ENCODE assay signal across 15 cellular contexts in the genomic region with DNA sequence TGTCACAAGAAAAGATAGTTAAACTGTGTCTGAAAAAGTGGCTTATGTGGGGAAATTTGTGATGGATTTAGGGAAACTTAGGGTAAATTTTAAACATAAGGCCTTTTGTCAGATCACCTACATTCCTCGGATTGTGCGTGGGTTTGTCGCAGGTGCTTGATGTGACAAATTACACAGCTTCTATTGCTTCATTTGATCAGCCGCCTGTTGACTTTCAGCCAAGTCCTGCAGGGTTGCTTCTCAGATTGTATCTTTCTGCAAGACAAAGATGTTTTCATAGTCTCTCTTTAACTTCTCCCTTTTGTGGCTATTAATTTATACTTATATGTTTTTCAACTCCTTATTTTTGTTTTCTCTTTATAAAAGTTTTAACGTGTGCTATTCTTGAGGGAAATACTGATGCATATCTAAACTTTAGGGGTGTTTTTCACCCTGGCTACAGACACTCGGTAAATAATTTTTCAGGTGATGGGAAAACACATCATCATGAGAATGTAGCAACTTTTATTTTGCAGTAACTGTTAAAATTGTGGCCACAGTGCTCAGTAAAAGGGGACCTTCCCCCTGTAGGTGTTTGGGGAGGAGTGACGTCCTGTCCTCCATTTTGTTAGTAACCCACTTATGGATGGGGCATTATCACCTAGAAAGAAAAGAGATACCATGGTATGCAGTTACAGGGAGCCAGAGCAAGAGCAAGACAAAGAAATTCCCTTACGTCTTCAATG. TPM values are rescaled to one million over a fixed set of nuclear protein-coding genes. Genes with fewer than 3 reads are reported as not detected.
DNase-seq lines count a peak whose midpoint lies in the region; ATAC-seq and TF ChIP-seq lines count a peak whose summit lies in the region.
"Had no signal": no experiment of that assay in that cellular context is flagged by ENCODE, and none has a peak within 500 bp of the region (broad histone marks: within the 10 kb centered on the region; RNA-seq: fewer than 3 reads in every experiment).

No MANE protein-coding gene starts in this region.

- peak; percentile 86 for ATAC-seq in stimulated activated effector memory CD8-positive, alpha-beta T cell treated with anti-CD3 and anti-CD28 coated beads, Interleukin-12 subunit alpha, Interleukin-12 subunit beta, amount 100 ng/mL, for 72 hours
- no peak for ATAC-seq in HG02973 (IDR thresholded peaks at IDR 0.05; ENCODE audit: unreplicated experiment)
- ATAC-seq: HepG2, Right ventricle myocardium inferior had no signal

- CTCF ChIA-PET in activated naive CD4-positive, alpha-beta T cell treated with anti-CD3 and anti-CD28 coated beads for 36 hours (lab: Charles Lee), result interaction anchor here (1.1 kb wide), 1 partner anchor 9 kb away, joined by 3 read pairs; no protein-coding TSS in a partner anchor

- H3K27me3 ChIP-seq in adrenal gland (no peaks in the 10 kb centered on the region), left ventricle myocardium inferior (ENCODE audit: low read depth) (no peaks in the 10 kb centered on the region)

- no peaks in the 10 kb centered on the region for H3K27me3 Mint-ChIP-seq in activated naive CD4-positive, alpha-beta T cell treated with anti-CD3 and anti-CD28 coated beads for 36 hours (ENCODE audit: low read depth)
- H3K27me3 Mint-ChIP-seq: memory B cell had no signal

- H3K4me1 ChIP-seq in adrenal gland (replicated peaks in 1 of 2) (peaks cover 21 to 29% of the 10 kb centered on the region in 2 donors), left ventricle myocardium inferior (no peaks in the 10 kb centered on the region)

- H3K27ac ChIP-seq in adrenal gland, result peak overlapping the region in 3 of 5 donors; percentile 37 to 70 (median 38)
- no peak overlapping the region for H3K27ac ChIP-seq in left ventricle myocardium inferior (replicated peaks)

- peak overlapping the region; percentile 86 for H3K27ac Mint-ChIP-seq in activated naive CD4-positive, alpha-beta T cell treated with anti-CD3 and anti-CD28 coated beads for 36 hours
- H3K27ac Mint-ChIP-seq in stimulated activated effector memory CD8-positive, alpha-beta T cell treated with anti-CD3 and anti-CD28 coated beads, Interleukin-12 subunit alpha, Interleukin-12 subunit beta, amount 100 ng/mL, for 72 hours, result peak overlapping the region; percentile 92
- H3K27ac Mint-ChIP-seq: memory B cell had no signal

- TF ChIP-seq CTCF in adrenal gland (IDR thresholded peaks at IDR 0.05), result no peak
- no peak for TF ChIP-seq CTCF in left ventricle myocardium inferior (IDR thresholded peaks at IDR 0.05; ENCODE audit: borderline replicate concordance)

- H3K36me3 Mint-ChIP-seq in activated naive CD4-positive, alpha-beta T cell treated with anti-CD3 and anti-CD28 coated beads for 36 hours (ENCODE audit: low read depth), result peaks cover 33% of the 10 kb centered on the region
- peaks cover 85% of the 10 kb centered on the region for H3K36me3 Mint-ChIP-seq in stimulated activated effector memory CD8-positive, alpha-beta T cell treated with anti-CD3 and anti-CD28 coated beads, Interleukin-12 subunit alpha, Interleukin-12 subunit beta, amount 100 ng/mL, for 72 hours

- no peak for TF ChIP-seq POLR2A in adrenal gland (IDR thresholded peaks at IDR 0.05)

- 58 to 61% (median 60%) methylated on average over 8 of the region's 8 CpGs for WGBS in adrenal gland, 4 donors

- no peak overlapping the region for H3K4me3 Mint-ChIP-seq in activated naive CD4-positive, alpha-beta T cell treated with anti-CD3 and anti-CD28 coated beads for 36 hours
- peak overlapping the region; percentile 60 for H3K4me3 Mint-ChIP-seq in stimulated activated effector memory CD8-positive, alpha-beta T cell treated with anti-CD3 and anti-CD28 coated beads, Interleukin-12 subunit alpha, Interleukin-12 subunit beta, amount 100 ng/mL, for 72 hours
- H3K4me3 Mint-ChIP-seq: endodermal cell, memory B cell had no signal

- no peaks in the 10 kb centered on the region for H3K9me3 ChIP-seq in adrenal gland (replicated peaks in 1 of 3)
- no peaks in the 10 kb centered on the region for H3K9me3 ChIP-seq in left ventricle myocardium inferior (replicated peaks)

- no peak overlapping the region for H3K4me3 ChIP-seq in adrenal gland
- no peak overlapping the region for H3K4me3 ChIP-seq in left ventricle myocardium inferior

- peaks cover 72% of the 10 kb centered on the region for H3K4me1 Mint-ChIP-seq in activated naive CD4-positive, alpha-beta T cell treated with anti-CD3 and anti-CD28 coated beads for 36 hours (ENCODE audit: low read depth)
- H3K4me1 Mint-ChIP-seq in stimulated activated effector memory CD8-positive, alpha-beta T cell treated with anti-CD3 and anti-CD28 coated beads, Interleukin-12 subunit alpha, Interleukin-12 subunit beta, amount 100 ng/mL, for 72 hours, result peaks cover 81% of the 10 kb centered on the region

- intact Hi-C loops in activated naive CD4-positive, alpha-beta T cell treated with anti-CD3 and anti-CD28 coated beads for 36 hours (cut with micrococcal nuclease), result loop anchor here (1.0 kb wide), 2 partner anchors 25 to 30 kb away; no protein-coding TSS in a partner anchor
- intact Hi-C loops in adrenal gland (cut with DNase I), result no loop called here
- intact Hi-C loops in left ventricle myocardium inferior (cut with micrococcal nuclease), result no loop called here

- DNase-seq in activated naive CD4-positive, alpha-beta T cell treated with anti-CD3 and anti-CD28 coated beads for 36 hours, result peak; percentile 59
- DNase-seq in activated naive CD4-positive, alpha-beta T cell (lab: John Stamatoyannopoulos, UW), result no peak
- peak; percentile 28 for DNase-seq in activated CD4-positive, alpha-beta T cell treated with anti-CD3 and anti-CD28 coated beads for 48 hours
- peak; percentile 39 to 84 (median 70) for DNase-seq in adrenal gland
- no peak for DNase-seq in stimulated activated effector memory CD8-positive, alpha-beta T cell treated with anti-CD3 and anti-CD28 coated beads, Interleukin-12 subunit alpha, Interleukin-12 subunit beta, amount 100 ng/mL, for 72 hours (ENCODE audit: low spot score in 2 of 2)
- no peak for DNase-seq in NCI-H226
- no peak for DNase-seq in left ventricle myocardium inferior
- DNase-seq: Calu3, endodermal cell, NCI-H2107 had no signal

- no peaks in the 10 kb centered on the region for H3K9me3 Mint-ChIP-seq in activated naive CD4-positive, alpha-beta T cell treated with anti-CD3 and anti-CD28 coated beads for 36 hours
- no peaks in the 10 kb centered on the region for H3K9me3 Mint-ChIP-seq in stimulated activated effector memory CD8-positive, alpha-beta T cell treated with anti-CD3 and anti-CD28 coated beads, Interleukin-12 subunit alpha, Interleukin-12 subunit beta, amount 100 ng/mL, for 72 hours
- H3K9me3 Mint-ChIP-seq: endodermal cell had no signal

- no peaks in the 10 kb centered on the region for H3K36me3 ChIP-seq in adrenal gland (replicated peaks in 1 of 2)
- H3K36me3 ChIP-seq in left ventricle myocardium inferior, result no peaks in the 10 kb centered on the region

RNA-seq across cellular contexts. Expression of a gene that starts 31.4 kb away (rescaled TPM):
- total RNA-seq in activated naive CD4-positive, alpha-beta T cell treated with anti-CD3 and anti-CD28 coated beads for 36 hours, result 10 to 100 TPM; 31.3 to 31.9 TPM
- 100 to 1,000 TPM in 7 of 8 donors, 10 to 100 TPM in 1; 40.0 to 351 (median 178) TPM for total RNA-seq in adrenal gland
- 100 to 1,000 TPM in 2 of 3 donors, 10 to 100 TPM in 1; 71.8 to 172 (median 127) TPM for polyA plus RNA-seq in adrenal gland
- total RNA-seq in left ventricle myocardium inferior, result 14.4 TPM
- total RNA-seq: H4 had no signal

RNA-seq across cellular contexts. Expression of a gene that starts 53.9 kb away (rescaled TPM):
- 100 to 1,000 TPM; 212 to 217 TPM for total RNA-seq in activated naive CD4-positive, alpha-beta T cell treated with anti-CD3 and anti-CD28 coated beads for 36 hours
- total RNA-seq in adrenal gland (100 to 1,000 TPM in 2 of 8 donors, 10 to 100 TPM in 6; 39.8 to 153 (median 82.6) TPM), left ventricle myocardium inferior (50.5 TPM)
- polyA plus RNA-seq in adrenal gland, result 100 to 1,000 TPM; 125 to 248 (median 146) TPM

Comparison
In these comparisons a context has a peak if more than half of its experiments do, and no peak if none do; other contexts are left out.
1. DNase-seq: peak in activated naive CD4-positive, alpha-beta T cell treated with anti-CD3 and anti-CD28 coated beads for 36 hours (single experiment), activated CD4-positive, alpha-beta T cell treated with anti-CD3 and anti-CD28 coated beads for 48 hours (single experiment) and adrenal gland (7 of 7); none in activated naive CD4-positive, alpha-beta T cell (0 of 4), stimulated activated effector memory CD8-positive, alpha-beta T cell treated with anti-CD3 and anti-CD28 coated beads, Interleukin-12 subunit alpha, Interleukin-12 subunit beta, amount 100 ng/mL, for 72 hours (0 of 2), NCI-H226 (single experiment) and left ventricle myocardium inferior (single experiment).